29 cellular contexts compared by ENCODE assay signal in the genomic region with DNA sequence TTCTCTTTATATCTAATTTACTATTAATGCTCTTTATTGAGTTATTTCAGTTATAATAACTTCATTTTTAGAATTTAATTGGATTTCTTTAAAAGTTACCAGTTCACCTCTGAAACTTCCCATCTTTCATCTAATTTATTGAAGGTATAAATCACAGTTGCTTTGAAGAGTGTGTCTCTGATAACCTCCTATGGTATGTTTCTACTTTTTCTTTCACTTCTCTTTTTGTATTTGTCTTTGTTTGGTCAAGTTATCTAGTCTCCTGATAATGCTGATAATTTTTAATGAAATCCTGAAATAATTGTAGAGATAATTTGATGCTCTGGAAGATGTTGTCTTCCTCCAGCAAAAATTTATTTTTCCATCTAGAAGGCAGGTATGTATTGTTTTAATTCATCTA.
"Had no signal": no experiment of that assay in that cellular context is flagged by ENCODE, and none has a peak within 500 bp of the region (broad histone marks: within the 10 kb centered on the region; RNA-seq: fewer than 3 reads in every experiment).

No MANE protein-coding gene starts in this region.

- H3K36me3 ChIP-seq: ascending aorta, cardiac muscle cell had no signal

- H3K27me3 ChIP-seq: ascending aorta, cardiac muscle cell had no signal

- DNase-seq: activated B cell treated with CpG ODN at 0.5 μM for 24 hours; activated CD4-positive, alpha-beta memory T cell treated with anti-CD3 and anti-CD28 coated beads, Interleukin-2, amount 10 ng/mL, durations not matched to agents 7 days and 5 days; activated CD4-positive, alpha-beta T cell treated with anti-CD3 and anti-CD28 coated beads for 36 hours; activated CD4-positive, alpha-beta T cell treated with anti-CD3 and anti-CD28 coated beads for 48 hours; activated CD4-positive, alpha-beta T cell treated with anti-CD3 and anti-CD28 coated beads, Interleukin-2, amount 10 ng/mL, durations not matched to agents 7 days and 5 days; activated CD4-positive, alpha-beta T cell treated with anti-CD3 and anti-CD28 coated beads, Interleukin-2, amount 50 U/mL, for 48 hours; activated CD4-positive, CD25-positive, alpha-beta regulatory T cell treated with anti-CD3 and anti-CD28 coated beads, Interleukin-2, amount 50 U/mL, for 72 hours; activated CD8-positive, alpha-beta memory T cell treated with anti-CD3 and anti-CD28 coated beads for 24 hours; activated CD8-positive, alpha-beta memory T cell treated with anti-CD3 and anti-CD28 coated beads, Interleukin-2, amount 10 ng/mL, durations not matched to agents 7 days and 5 days; activated CD8-positive, alpha-beta memory T cell treated with anti-CD3 and anti-CD28 coated beads, Interleukin-2, amount 50 U/mL, for 48 hours; activated CD8-positive, alpha-beta T cell treated with anti-CD3 and anti-CD28 coated beads, Interleukin-2, amount 10 ng/mL, durations not matched to agents 7 days and 5 days; activated effector memory CD4-positive, alpha-beta T cell treated with Interleukin-2 at 50 U/mL for 16 hours; activated gamma-delta T cell; activated naive CD4-positive, alpha-beta T cell treated with anti-CD3 and anti-CD28 coated beads, Interleukin-2, amount 10 ng/mL, durations not matched to agents 7 days and 5 days; activated naive CD4-positive, alpha-beta T cell treated with Interleukin-2 at 50 U/mL for 16 hours; activated naive CD8-positive, alpha-beta T cell treated with anti-CD3 and anti-CD28 coated beads, Interleukin-2, amount 10 ng/mL, durations not matched to agents 7 days and 5 days; activated naive CD8-positive, alpha-beta T cell treated with anti-CD3 and anti-CD28 coated beads, Interleukin-2, amount 50 U/mL, for 24 hours; activated T-cell treated with anti-CD3 and anti-CD28 coated beads, Interleukin-2, amount 50 U/mL, for 24 hours; activated T-cell treated with anti-CD3 and anti-CD28 coated beads, Interleukin-2, amount 50 U/mL, for 48 hours; amygdala; anterior cingulate cortex; caudate nucleus; cerebellar nuclear complex; T-helper 17 cell had no signal

- FAIRE-seq: bronchial epithelial cell, TTC549 had no signal

- ATAC-seq: activated CD4-positive, alpha-beta T cell treated with anti-CD3 and anti-CD28 coated beads for 36 hours; activated CD8-positive, alpha-beta memory T cell treated with anti-CD3 and anti-CD28 coated beads, Interleukin-2, amount 10 ng/mL, durations not matched to agents 7 days and 5 days; activated CD8-positive, alpha-beta T cell treated with anti-CD3 and anti-CD28 coated beads, Interleukin-2, amount 10 ng/mL, durations not matched to agents 7 days and 5 days; activated naive CD8-positive, alpha-beta T cell treated with anti-CD3 and anti-CD28 coated beads, Interleukin-2, amount 50 U/mL, for 24 hours; T-helper 17 cell had no signal

- H3K9me3 ChIP-seq: ascending aorta had no signal

- H3K4me1 ChIP-seq: ascending aorta had no signal

- H3K4me3 ChIP-seq: ascending aorta, cardiac muscle cell had no signal

- H3K27ac ChIP-seq: ascending aorta, cardiac muscle cell, VCaP had no signal
